In the genomic region with DNA sequence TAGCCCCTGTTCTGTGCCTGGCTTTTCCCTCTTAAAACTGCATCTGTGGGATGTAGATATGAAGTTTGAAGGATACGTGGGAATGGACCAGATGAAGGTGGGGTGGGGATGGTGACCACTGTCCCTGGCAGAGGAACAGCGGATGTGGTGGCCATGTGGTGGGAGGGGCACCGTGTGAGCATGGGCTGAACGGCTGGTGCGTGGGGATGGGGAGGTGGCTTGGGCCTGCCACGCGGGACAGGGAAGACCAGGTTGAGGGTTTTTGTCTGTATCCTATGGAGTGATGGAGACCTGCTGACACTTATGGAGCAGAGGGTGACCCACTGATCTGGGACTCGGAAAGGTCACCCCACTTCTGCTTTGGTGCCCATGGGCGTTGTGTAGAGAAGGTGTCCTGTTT, we compare ENCODE assay signal across 22 cellular contexts. TPM values are rescaled to one million over a fixed set of nuclear protein-coding genes. Genes with fewer than 3 reads are reported as not detected.
DNase-seq lines count a peak whose midpoint lies in the region; ATAC-seq and TF ChIP-seq lines count a peak whose summit lies in the region.
"Had no signal": no experiment of that assay in that cellular context is flagged by ENCODE, and none has a peak within 500 bp of the region (broad histone marks: within the 10 kb centered on the region; RNA-seq: fewer than 3 reads in every experiment).

No MANE protein-coding gene starts in this region.

- DNase-seq in RWPE2 (ENCODE audit: low spot score) (peak; percentile 72), dorsolateral prefrontal cortex (no peak), substantia nigra (lab: John Stamatoyannopoulos, UW) (no peak), heart right ventricle (no peak), NCI-H2107 treated with DMSO at 0.1 percent for 48 hours (lab: John Stamatoyannopoulos, UW; ENCODE audit: unreplicated experiment) (no peak)
- DNase-seq: Caco-2; CD4-positive, CD25-positive, alpha-beta regulatory T cell; CD8-positive, alpha-beta T cell; DMS 273 treated with DMSO at 0.1 percent for 48 hours; DMS79; EL; GDM1; GM23248; H7; HCEC 1CT had no signal

- H3K4me1 ChIP-seq in BLaER1 (peaks cover 96% of the 10 kb centered on the region), RWPE2 (ENCODE audit: insufficient read depth, poor library complexity, severe bottlenecking) (no peaks in the 10 kb centered on the region), heart right ventricle (no peaks in the 10 kb centered on the region)
- H3K4me1 ChIP-seq: Caco-2 had no signal

- intact Hi-C loops in dorsolateral prefrontal cortex (cut with DNase I) (no loop called here), heart right ventricle (cut with DNase I) (no loop called here)

- H3K36me3 ChIP-seq in BLaER1 (peaks cover 100% of the 10 kb centered on the region), RWPE2 (ENCODE audit: low read depth) (no peaks in the 10 kb centered on the region), heart right ventricle (no peaks in the 10 kb centered on the region)

- H3K4me2 ChIP-seq in BLaER1: peak overlapping the region; percentile 36; the same call in 1 of the 2 replicates

- WGBS in heart right ventricle, 2 donors: 88% methylated on average over 9 of the region's 9 CpGs

- H3K9me3 ChIP-seq in BLaER1: no peaks in the 10 kb centered on the region
- no peaks in the 10 kb centered on the region for H3K9me3 ChIP-seq in RWPE2 (ENCODE audit: severe bottlenecking)
- no peaks in the 10 kb centered on the region for H3K9me3 ChIP-seq in heart right ventricle
- H3K9me3 ChIP-seq: Caco-2 had no signal

- ATAC-seq in RWPE2 (ENCODE audit: low read depth): no peak
- no peak for ATAC-seq in GM21723 (IDR thresholded peaks at IDR 0.05; ENCODE audit: unreplicated experiment)
- ATAC-seq in GM19324 (IDR thresholded peaks at IDR 0.05; ENCODE audit: low FRiP score, unreplicated experiment): no peak
- no peak for ATAC-seq in heart right ventricle
- ATAC-seq: CD8-positive, alpha-beta T cell; GM12878 had no signal

- TF ChIP-seq CTCF in RWPE2 (IDR thresholded peaks at IDR 0.05; ENCODE audit: poor library complexity, severe bottlenecking) (no peak), dorsolateral prefrontal cortex (IDR thresholded peaks at IDR 0.05 in 54 of 56, conservative IDR thresholded peaks at IDR 0.05 in 2 of 56; ENCODE audit: low read depth in 1 of 56, partially characterized antibody in 56 of 56) (no peak), heart right ventricle (IDR thresholded peaks at IDR 0.05) (no peak)

- no peak overlapping the region for H3K27ac ChIP-seq in BLaER1
- H3K27ac ChIP-seq in RWPE2 (ENCODE audit: poor library complexity, severe bottlenecking): no peak overlapping the region
- H3K27ac ChIP-seq in dorsolateral prefrontal cortex: peak overlapping the region in 51 of 59 donors; percentile 12 to 100 (median 98)
- peak overlapping the region; percentile 95 for H3K27ac ChIP-seq in substantia nigra (ENCODE audit: low read depth, low read length, poor library complexity, severe bottlenecking)
- no peak overlapping the region for H3K27ac ChIP-seq in heart right ventricle
- H3K27ac ChIP-seq: C4-2B, GM23248 had no signal

- peaks cover 100% of the 10 kb centered on the region for H4K20me1 ChIP-seq in BLaER1

- no peak overlapping the region for H3K4me3 ChIP-seq in BLaER1
- no peak overlapping the region for H3K4me3 ChIP-seq in RWPE2 (ENCODE audit: severe bottlenecking)
- H3K4me3 ChIP-seq in dorsolateral prefrontal cortex: no peak overlapping the region
- no peak overlapping the region for H3K4me3 ChIP-seq in heart right ventricle
- H3K4me3 ChIP-seq: GM12878, GM23248 had no signal

- H3K27me3 ChIP-seq in BLaER1 (no peaks in the 10 kb centered on the region), RWPE2 (ENCODE audit: insufficient read depth, poor library complexity, severe bottlenecking) (peaks cover 81% of the 10 kb centered on the region), dorsolateral prefrontal cortex (no peaks in the 10 kb centered on the region), heart right ventricle (peaks cover 0 to 28% (median 5%) of the 10 kb centered on the region in 7 donors)

- no peak overlapping the region for H3K9ac ChIP-seq in BLaER1
- H3K9ac ChIP-seq: GM23248 had no signal

RNA-seq across cellular contexts. Expression of gene PHACTR3, which starts 19.2 kb away (rescaled TPM):
- 100 to 1,000 TPM in 74 of 120 experiments, 10 to 100 TPM in 46; 79.3 to 168 (median 106) TPM for total RNA-seq in dorsolateral prefrontal cortex
- 10 to 100 TPM in 2 of 10 donors, 1 to 10 TPM in 6, under 1 TPM in 2; 0.51 to 24.1 (median 3.7) TPM for total RNA-seq in heart right ventricle
- polyA plus RNA-seq in heart right ventricle: 1 to 10 TPM in 1 of 2 donors, under 1 TPM in 1; 0.54 to 7.1 TPM
- total RNA-seq: A172; CD4-positive, CD25-positive, alpha-beta regulatory T cell; CD8-positive, alpha-beta T cell; GM23248 had no signal
- polyA plus RNA-seq: BJ; CD4-positive, CD25-positive, alpha-beta regulatory T cell; GM23248 had no signal

Comparison
In these comparisons a context has a peak if more than half of its experiments do, and no peak if none do; other contexts are left out.
1. H3K27ac ChIP-seq: peak in dorsolateral prefrontal cortex (51 of 59) and substantia nigra (single experiment); none in BLaER1 (single experiment), RWPE2 (single experiment) and heart right ventricle (0 of 10).